In genomic region chr11:95067042-95067827, GRCh38 we compare ENCODE assay signal across 1 cellular context.
A peak's percentile ranks its signal among the peaks of the same experiment; 100 is the strongest.
TF ChIP-seq lines count a peak whose summit lies in the region.

No MANE protein-coding gene starts in this region.

TF ChIP-seq in HepG2, 621 proteins besides CTCF, POLR2A, EP300 and RAD21 (continued from another document and continues in another):
- TF ChIP-seq ZBTB46 (CRISPR knock-in tag; IDR thresholded peaks at IDR 0.05; ENCODE audit: borderline replicate concordance) (0 out of 2 replicates have a peak, but pooled peaks have one; percentile 49), PBX3 (CRISPR knock-in tag; IDR thresholded peaks at IDR 0.05; ENCODE audit: borderline replicate concordance) (no peak), KLF12 (CRISPR knock-in tag; IDR thresholded peaks at IDR 0.05; ENCODE audit: borderline replicate concordance) (no peak), CENPX (CRISPR knock-in tag; IDR thresholded peaks at IDR 0.05) (no peak), SATB2 (CRISPR knock-in tag; IDR thresholded peaks at IDR 0.05) (no peak), CHD2 (IDR thresholded peaks at IDR 0.05; ENCODE audit: low read depth, low read length) (peak; percentile 54; the same call in 1 of the 2 replicates), SNAI1 (CRISPR knock-in tag; IDR thresholded peaks at IDR 0.05; ENCODE audit: borderline replicate concordance) (no peak), TEAD3 (CRISPR knock-in tag; optimal IDR thresholded peaks at IDR 0.05; ENCODE audit: borderline replicate concordance) (no peak), ARID2 (CRISPR knock-in tag; IDR thresholded peaks at IDR 0.05; ENCODE audit: borderline replicate concordance) (peak; percentile 89; the same call in 1 of the 2 replicates), ZIK1 (CRISPR knock-in tag; IDR thresholded peaks at IDR 0.05; ENCODE audit: borderline replicate concordance, low read depth) (no peak; the same call in none of the 2 replicates), TBP (CRISPR knock-in tag; IDR thresholded peaks at IDR 0.05) (no peak), ZSCAN12 (CRISPR knock-in tag; IDR thresholded peaks at IDR 0.05) (no peak), POGK (CRISPR knock-in tag; conservative IDR thresholded peaks at IDR 0.05) (peak; percentile 84), GABPB1 (CRISPR knock-in tag; IDR thresholded peaks at IDR 0.05) (peak; percentile 89), HOXA5 (CRISPR knock-in tag; IDR thresholded peaks at IDR 0.05) (peak; percentile 72), HCFC1 (IDR thresholded peaks at IDR 0.05; ENCODE audit: low read depth, low read length) (no peak; the same call in 1 of the 2 replicates), ZNF30 (CRISPR knock-in tag; IDR thresholded peaks at IDR 0.05) (no peak), NR2F6 (IDR thresholded peaks at IDR 0.05) (no peak), NR2F6 (CRISPR knock-in tag; IDR thresholded peaks at IDR 0.05) (peak; percentile 30; the same call in 1 of the 2 replicates), HOXA3 (CRISPR knock-in tag; IDR thresholded peaks at IDR 0.05) (peak; percentile 66), SCMH1 (CRISPR knock-in tag; IDR thresholded peaks at IDR 0.05; ENCODE audit: borderline replicate concordance) (no peak), KAT8 (CRISPR knock-in tag; IDR thresholded peaks at IDR 0.05) (peak; percentile 64), ZNF564 (CRISPR knock-in tag; IDR thresholded peaks at IDR 0.05) (peak; percentile 53; the same call in 1 of the 2 replicates), TEAD2 (CRISPR knock-in tag; IDR thresholded peaks at IDR 0.05) (no peak), ZSCAN21 (CRISPR knock-in tag; IDR thresholded peaks at IDR 0.05; ENCODE audit: borderline replicate concordance) (0 out of 2 replicates have a peak, but pooled peaks have one; percentile 83), THAP7 (CRISPR knock-in tag; IDR thresholded peaks at IDR 0.05) (no peak), ZNF281 (CRISPR knock-in tag; IDR thresholded peaks at IDR 0.05; ENCODE audit: borderline replicate concordance) (no peak), ZNF256 (CRISPR knock-in tag; conservative IDR thresholded peaks at IDR 0.05) (no peak), ZNF276 (CRISPR knock-in tag; IDR thresholded peaks at IDR 0.05; ENCODE audit: low read depth) (peak; percentile 92), HNRNPH1 (optimal IDR thresholded peaks at IDR 0.05; ENCODE audit: low read depth, low read length) (no peak)
- TF ChIP-seq, protein P1, sequence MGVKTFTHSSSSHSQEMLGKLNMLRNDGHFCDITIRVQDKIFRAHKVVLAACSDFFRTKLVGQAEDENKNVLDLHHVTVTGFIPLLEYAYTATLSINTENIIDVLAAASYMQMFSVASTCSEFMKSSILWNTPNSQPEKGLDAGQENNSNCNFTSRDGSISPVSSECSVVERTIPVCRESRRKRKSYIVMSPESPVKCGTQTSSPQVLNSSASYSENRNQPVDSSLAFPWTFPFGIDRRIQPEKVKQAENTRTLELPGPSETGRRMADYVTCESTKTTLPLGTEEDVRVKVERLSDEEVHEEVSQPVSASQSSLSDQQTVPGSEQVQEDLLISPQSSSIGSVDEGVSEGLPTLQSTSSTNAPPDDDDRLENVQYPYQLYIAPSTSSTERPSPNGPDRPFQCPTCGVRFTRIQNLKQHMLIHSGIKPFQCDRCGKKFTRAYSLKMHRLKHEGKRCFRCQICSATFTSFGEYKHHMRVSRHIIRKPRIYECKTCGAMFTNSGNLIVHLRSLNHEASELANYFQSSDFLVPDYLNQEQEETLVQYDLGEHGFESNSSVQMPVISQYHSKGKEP (CRISPR knock-in tag; IDR thresholded peaks at IDR 0.05) = no peak; the same call in 1 of the 2 replicates
- TF ChIP-seq, protein P2, sequence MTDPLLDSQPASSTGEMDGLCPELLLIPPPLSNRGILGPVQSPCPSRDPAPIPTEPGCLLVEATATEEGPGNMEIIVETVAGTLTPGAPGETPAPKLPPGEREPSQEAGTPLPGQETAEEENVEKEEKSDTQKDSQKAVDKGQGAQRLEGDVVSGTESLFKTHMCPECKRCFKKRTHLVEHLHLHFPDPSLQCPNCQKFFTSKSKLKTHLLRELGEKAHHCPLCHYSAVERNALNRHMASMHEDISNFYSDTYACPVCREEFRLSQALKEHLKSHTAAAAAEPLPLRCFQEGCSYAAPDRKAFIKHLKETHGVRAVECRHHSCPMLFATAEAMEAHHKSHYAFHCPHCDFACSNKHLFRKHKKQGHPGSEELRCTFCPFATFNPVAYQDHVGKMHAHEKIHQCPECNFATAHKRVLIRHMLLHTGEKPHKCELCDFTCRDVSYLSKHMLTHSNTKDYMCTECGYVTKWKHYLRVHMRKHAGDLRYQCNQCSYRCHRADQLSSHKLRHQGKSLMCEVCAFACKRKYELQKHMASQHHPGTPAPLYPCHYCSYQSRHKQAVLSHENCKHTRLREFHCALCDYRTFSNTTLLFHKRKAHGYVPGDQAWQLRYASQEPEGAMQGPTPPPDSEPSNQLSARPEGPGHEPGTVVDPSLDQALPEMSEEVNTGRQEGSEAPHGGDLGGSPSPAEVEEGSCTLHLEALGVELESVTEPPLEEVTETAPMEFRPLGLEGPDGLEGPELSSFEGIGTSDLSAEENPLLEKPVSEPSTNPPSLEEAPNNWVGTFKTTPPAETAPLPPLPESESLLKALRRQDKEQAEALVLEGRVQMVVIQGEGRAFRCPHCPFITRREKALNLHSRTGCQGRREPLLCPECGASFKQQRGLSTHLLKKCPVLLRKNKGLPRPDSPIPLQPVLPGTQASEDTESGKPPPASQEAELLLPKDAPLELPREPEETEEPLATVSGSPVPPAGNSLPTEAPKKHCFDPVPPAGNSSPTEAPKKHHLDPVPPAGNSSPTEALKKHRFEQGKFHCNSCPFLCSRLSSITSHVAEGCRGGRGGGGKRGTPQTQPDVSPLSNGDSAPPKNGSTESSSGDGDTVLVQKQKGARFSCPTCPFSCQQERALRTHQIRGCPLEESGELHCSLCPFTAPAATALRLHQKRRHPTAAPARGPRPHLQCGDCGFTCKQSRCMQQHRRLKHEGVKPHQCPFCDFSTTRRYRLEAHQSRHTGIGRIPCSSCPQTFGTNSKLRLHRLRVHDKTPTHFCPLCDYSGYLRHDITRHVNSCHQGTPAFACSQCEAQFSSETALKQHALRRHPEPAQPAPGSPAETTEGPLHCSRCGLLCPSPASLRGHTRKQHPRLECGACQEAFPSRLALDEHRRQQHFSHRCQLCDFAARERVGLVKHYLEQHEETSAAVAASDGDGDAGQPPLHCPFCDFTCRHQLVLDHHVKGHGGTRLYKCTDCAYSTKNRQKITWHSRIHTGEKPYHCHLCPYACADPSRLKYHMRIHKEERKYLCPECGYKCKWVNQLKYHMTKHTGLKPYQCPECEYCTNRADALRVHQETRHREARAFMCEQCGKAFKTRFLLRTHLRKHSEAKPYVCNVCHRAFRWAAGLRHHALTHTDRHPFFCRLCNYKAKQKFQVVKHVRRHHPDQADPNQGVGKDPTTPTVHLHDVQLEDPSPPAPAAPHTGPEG (CRISPR knock-in tag; IDR thresholded peaks at IDR 0.05) = 0 out of 2 replicates have a peak, but pooled peaks have one; percentile 4
- TF ChIP-seq, protein P3, sequence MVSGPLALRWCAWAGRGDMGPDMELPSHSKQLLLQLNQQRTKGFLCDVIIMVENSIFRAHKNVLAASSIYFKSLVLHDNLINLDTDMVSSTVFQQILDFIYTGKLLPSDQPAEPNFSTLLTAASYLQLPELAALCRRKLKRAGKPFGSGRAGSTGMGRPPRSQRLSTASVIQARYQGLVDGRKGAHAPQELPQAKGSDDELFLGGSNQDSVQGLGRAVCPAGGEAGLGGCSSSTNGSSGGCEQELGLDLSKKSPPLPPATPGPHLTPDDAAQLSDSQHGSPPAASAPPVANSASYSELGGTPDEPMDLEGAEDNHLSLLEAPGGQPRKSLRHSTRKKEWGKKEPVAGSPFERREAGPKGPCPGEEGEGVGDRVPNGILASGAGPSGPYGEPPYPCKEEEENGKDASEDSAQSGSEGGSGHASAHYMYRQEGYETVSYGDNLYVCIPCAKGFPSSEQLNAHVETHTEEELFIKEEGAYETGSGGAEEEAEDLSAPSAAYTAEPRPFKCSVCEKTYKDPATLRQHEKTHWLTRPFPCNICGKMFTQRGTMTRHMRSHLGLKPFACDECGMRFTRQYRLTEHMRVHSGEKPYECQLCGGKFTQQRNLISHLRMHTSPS (CRISPR knock-in tag; IDR thresholded peaks at IDR 0.05; ENCODE audit: low read depth) = no peak
- TF ChIP-seq, protein P4, sequence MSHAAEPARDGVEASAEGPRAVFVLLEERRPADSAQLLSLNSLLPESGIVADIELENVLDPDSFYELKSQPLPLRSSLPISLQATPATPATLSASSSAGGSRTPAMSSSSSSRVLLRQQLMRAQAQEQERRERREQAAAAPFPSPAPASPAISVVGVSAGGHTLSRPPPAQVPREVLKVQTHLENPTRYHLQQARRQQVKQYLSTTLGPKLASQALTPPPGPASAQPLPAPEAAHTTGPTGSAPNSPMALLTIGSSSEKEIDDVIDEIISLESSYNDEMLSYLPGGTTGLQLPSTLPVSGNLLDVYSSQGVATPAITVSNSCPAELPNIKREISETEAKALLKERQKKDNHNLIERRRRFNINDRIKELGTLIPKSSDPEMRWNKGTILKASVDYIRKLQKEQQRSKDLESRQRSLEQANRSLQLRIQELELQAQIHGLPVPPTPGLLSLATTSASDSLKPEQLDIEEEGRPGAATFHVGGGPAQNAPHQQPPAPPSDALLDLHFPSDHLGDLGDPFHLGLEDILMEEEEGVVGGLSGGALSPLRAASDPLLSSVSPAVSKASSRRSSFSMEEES (CRISPR knock-in tag; IDR thresholded peaks at IDR 0.05) = no peak
